2 cellular contexts compared by ENCODE assay signal in the genomic region with DNA sequence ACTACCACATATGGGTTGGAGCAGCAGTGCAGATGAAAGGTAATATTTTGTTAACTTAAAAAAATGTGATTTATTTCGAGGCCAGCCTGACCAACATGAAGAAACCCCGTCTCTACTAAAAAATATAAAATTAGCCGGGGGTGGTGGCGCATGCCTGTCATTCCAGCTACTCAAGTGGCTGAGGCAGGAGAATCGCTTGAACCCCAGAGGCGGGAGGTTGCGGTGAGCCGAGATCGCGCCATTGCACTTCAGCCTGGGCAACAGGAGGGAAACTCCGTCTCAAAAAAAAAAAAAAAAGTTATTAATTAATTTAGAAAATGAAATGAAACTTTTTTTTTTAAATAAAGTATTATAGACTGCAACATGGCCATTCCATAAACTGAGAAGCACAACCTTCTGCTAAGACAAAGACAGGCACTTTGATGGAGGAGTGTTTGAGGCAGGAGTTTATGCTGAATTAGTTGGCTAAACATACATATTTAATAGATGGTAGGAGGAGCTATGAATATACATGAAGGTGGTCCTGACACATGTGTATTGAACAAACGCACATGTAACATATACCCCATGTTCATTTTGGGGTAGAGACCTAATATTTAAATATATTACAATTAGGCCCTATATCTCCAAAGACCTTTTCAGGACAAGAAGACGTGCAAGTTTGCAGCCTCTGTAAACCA.
TF ChIP-seq lines count a peak whose summit lies in the region.

No MANE protein-coding gene starts in this region.

TF ChIP-seq in SK-N-SH, 30 proteins besides CTCF, POLR2A, EP300 and RAD21 (continued from another document):
- TF ChIP-seq REST (IDR thresholded peaks at IDR 0.05; ENCODE audit: low read depth, low read length) (no peak), ZBTB33 (IDR thresholded peaks at IDR 0.05; ENCODE audit: borderline replicate concordance, low read depth) (no peak), JUND (IDR thresholded peaks at IDR 0.05) (no peak), TEAD4 (IDR thresholded peaks at IDR 0.05; ENCODE audit: borderline replicate concordance, insufficient read depth) (no peak), TCF12 (IDR thresholded peaks at IDR 0.05) (no peak), CHD2 (IDR thresholded peaks at IDR 0.05; ENCODE audit: low read length, partially characterized antibody) (no peak), GABPA (IDR thresholded peaks at IDR 0.05; ENCODE audit: low read depth) (no peak), IRF3 (IDR thresholded peaks at IDR 0.05; ENCODE audit: low read depth, low read length) (no peak)
- TF ChIP-seq, protein P1, sequence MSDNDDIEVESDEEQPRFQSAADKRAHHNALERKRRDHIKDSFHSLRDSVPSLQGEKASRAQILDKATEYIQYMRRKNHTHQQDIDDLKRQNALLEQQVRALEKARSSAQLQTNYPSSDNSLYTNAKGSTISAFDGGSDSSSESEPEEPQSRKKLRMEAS (IDR thresholded peaks at IDR 0.05; ENCODE audit: low read depth): no peak

TF ChIP-seq in SK-N-SH treated with all-trans-retinoic acid at 6 μM for 48 hours, 23 proteins besides CTCF, POLR2A, EP300 and RAD21 (continued from another document):
- TF ChIP-seq, protein P2, sequence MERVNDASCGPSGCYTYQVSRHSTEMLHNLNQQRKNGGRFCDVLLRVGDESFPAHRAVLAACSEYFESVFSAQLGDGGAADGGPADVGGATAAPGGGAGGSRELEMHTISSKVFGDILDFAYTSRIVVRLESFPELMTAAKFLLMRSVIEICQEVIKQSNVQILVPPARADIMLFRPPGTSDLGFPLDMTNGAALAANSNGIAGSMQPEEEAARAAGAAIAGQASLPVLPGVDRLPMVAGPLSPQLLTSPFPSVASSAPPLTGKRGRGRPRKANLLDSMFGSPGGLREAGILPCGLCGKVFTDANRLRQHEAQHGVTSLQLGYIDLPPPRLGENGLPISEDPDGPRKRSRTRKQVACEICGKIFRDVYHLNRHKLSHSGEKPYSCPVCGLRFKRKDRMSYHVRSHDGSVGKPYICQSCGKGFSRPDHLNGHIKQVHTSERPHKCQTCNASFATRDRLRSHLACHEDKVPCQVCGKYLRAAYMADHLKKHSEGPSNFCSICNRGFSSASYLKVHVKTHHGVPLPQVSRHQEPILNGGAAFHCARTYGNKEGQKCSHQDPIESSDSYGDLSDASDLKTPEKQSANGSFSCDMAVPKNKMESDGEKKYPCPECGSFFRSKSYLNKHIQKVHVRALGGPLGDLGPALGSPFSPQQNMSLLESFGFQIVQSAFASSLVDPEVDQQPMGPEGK (CRISPR knock-in tag; IDR thresholded peaks at IDR 0.05; ENCODE audit: borderline replicate concordance): no peak
